ENCODE assay signal across 1 cellular context in the genomic region with DNA sequence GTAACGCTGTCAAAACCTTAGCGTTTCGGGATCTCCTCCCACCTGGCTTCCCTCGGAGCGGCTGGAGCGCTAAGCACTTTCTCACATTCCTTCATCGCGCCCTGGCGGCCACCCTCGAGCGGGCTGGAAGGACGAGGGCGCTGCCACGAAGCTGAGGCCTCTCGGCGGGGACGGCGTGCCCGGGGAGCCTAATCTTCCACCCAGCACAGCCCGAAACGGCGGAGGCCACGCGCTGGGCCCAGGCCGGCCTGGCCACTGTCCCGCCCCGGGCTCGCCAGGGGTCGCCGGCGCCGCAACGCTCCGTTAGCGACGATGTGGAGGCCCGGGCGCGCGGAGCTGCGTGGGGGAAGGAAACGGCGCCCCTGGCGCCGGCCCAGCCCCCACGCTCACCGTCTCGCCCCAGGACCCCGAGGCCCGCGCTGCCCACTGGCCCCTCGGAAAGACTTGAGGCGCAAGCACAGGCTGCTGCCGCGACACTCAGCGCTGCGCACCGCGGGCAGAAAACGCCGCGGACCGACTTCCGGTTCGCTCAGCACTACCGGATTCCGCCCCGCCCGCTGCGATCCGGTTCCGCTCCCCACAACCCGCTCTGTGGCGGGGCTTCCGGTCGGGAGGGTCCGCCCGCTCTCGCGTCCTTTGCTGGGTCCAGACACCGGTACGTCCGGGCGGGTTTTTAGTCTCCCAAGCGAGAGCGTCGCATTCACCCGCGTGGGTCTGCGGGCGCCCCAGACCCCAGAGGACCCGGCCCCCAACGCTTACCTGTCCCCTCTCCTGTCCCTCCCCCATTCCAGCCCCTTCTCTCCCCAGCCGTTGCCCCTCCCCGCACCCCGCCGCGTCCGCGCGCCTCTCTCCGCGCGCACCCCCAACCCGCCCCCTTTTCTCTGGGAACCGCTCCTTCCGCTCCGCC.
TF ChIP-seq lines count a peak whose summit lies in the region.

A gene with protein sequence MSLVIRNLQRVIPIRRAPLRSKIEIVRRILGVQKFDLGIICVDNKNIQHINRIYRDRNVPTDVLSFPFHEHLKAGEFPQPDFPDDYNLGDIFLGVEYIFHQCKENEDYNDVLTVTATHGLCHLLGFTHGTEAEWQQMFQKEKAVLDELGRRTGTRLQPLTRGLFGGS (plus strand): TSS at position 582 of the 907 bp plus-strand sequence. CDS start 572 bp downstream, outside the sequence.

TF ChIP-seq in K562, 482 proteins besides CTCF, POLR2A, EP300 and RAD21 (continued from another document and continues in another):
- TF ChIP-seq, protein P1, sequence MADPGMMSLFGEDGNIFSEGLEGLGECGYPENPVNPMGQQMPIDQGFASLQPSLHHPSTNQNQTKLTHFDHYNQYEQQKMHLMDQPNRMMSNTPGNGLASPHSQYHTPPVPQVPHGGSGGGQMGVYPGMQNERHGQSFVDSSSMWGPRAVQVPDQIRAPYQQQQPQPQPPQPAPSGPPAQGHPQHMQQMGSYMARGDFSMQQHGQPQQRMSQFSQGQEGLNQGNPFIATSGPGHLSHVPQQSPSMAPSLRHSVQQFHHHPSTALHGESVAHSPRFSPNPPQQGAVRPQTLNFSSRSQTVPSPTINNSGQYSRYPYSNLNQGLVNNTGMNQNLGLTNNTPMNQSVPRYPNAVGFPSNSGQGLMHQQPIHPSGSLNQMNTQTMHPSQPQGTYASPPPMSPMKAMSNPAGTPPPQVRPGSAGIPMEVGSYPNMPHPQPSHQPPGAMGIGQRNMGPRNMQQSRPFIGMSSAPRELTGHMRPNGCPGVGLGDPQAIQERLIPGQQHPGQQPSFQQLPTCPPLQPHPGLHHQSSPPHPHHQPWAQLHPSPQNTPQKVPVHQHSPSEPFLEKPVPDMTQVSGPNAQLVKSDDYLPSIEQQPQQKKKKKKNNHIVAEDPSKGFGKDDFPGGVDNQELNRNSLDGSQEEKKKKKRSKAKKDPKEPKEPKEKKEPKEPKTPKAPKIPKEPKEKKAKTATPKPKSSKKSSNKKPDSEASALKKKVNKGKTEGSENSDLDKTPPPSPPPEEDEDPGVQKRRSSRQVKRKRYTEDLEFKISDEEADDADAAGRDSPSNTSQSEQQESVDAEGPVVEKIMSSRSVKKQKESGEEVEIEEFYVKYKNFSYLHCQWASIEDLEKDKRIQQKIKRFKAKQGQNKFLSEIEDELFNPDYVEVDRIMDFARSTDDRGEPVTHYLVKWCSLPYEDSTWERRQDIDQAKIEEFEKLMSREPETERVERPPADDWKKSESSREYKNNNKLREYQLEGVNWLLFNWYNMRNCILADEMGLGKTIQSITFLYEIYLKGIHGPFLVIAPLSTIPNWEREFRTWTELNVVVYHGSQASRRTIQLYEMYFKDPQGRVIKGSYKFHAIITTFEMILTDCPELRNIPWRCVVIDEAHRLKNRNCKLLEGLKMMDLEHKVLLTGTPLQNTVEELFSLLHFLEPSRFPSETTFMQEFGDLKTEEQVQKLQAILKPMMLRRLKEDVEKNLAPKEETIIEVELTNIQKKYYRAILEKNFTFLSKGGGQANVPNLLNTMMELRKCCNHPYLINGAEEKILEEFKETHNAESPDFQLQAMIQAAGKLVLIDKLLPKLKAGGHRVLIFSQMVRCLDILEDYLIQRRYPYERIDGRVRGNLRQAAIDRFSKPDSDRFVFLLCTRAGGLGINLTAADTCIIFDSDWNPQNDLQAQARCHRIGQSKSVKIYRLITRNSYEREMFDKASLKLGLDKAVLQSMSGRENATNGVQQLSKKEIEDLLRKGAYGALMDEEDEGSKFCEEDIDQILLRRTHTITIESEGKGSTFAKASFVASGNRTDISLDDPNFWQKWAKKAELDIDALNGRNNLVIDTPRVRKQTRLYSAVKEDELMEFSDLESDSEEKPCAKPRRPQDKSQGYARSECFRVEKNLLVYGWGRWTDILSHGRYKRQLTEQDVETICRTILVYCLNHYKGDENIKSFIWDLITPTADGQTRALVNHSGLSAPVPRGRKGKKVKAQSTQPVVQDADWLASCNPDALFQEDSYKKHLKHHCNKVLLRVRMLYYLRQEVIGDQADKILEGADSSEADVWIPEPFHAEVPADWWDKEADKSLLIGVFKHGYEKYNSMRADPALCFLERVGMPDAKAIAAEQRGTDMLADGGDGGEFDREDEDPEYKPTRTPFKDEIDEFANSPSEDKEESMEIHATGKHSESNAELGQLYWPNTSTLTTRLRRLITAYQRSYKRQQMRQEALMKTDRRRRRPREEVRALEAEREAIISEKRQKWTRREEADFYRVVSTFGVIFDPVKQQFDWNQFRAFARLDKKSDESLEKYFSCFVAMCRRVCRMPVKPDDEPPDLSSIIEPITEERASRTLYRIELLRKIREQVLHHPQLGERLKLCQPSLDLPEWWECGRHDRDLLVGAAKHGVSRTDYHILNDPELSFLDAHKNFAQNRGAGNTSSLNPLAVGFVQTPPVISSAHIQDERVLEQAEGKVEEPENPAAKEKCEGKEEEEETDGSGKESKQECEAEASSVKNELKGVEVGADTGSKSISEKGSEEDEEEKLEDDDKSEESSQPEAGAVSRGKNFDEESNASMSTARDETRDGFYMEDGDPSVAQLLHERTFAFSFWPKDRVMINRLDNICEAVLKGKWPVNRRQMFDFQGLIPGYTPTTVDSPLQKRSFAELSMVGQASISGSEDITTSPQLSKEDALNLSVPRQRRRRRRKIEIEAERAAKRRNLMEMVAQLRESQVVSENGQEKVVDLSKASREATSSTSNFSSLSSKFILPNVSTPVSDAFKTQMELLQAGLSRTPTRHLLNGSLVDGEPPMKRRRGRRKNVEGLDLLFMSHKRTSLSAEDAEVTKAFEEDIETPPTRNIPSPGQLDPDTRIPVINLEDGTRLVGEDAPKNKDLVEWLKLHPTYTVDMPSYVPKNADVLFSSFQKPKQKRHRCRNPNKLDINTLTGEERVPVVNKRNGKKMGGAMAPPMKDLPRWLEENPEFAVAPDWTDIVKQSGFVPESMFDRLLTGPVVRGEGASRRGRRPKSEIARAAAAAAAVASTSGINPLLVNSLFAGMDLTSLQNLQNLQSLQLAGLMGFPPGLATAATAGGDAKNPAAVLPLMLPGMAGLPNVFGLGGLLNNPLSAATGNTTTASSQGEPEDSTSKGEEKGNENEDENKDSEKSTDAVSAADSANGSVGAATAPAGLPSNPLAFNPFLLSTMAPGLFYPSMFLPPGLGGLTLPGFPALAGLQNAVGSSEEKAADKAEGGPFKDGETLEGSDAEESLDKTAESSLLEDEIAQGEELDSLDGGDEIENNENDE (IDR thresholded peaks at IDR 0.05; ENCODE audit: low read depth, low read length), result no peak
- TF ChIP-seq MAZ (CRISPR knock-in tag; conservative IDR thresholded peaks at IDR 0.05 in 1 of 2, IDR thresholded peaks at IDR 0.05 in 1 of 2) (peak; percentile 99 to 100), ZNF263 (CRISPR knock-in tag; IDR thresholded peaks at IDR 0.05; ENCODE audit: borderline replicate concordance) (peak; percentile 5; the same call in 1 of the 2 replicates), MIER1 (IDR thresholded peaks at IDR 0.05; ENCODE audit: low read depth) (no peak), FOXA3 (CRISPR knock-in tag; conservative IDR thresholded peaks at IDR 0.05 in 1 of 2, IDR thresholded peaks at IDR 0.05 in 1 of 2) (peak in 1 of 2 experiments; percentile 62; a peak in 1 of 4 replicates), MYBL2 (IDR thresholded peaks at IDR 0.05; ENCODE audit: low read depth) (no peak), MYBL2 (CRISPR knock-in tag; IDR thresholded peaks at IDR 0.05; ENCODE audit: borderline replicate concordance) (no peak), CEBPG (CRISPR knock-in tag; IDR thresholded peaks at IDR 0.05) (no peak), CEBPG (tag; conservative IDR thresholded peaks at IDR 0.05 in 1 of 2, IDR thresholded peaks at IDR 0.05 in 1 of 2) (no peak), GABPB2 (CRISPR knock-in tag; conservative IDR thresholded peaks at IDR 0.05) (no peak), SRSF7 (optimal IDR thresholded peaks at IDR 0.05; ENCODE audit: low read depth, low read length) (no peak), SMC3 (conservative IDR thresholded peaks at IDR 0.05; ENCODE audit: insufficient read depth, low read depth, low read length) (peak; percentile 9; the same call in 1 of the 2 replicates), PHF20 (IDR thresholded peaks at IDR 0.05; ENCODE audit: partially characterized antibody) (peak; percentile 93), CBX3 (IDR thresholded peaks at IDR 0.05; ENCODE audit: borderline replicate concordance in 1 of 2, low read length in 2 of 2) (peak in 1 of 2 experiments; percentile 13; a peak in 1 of 3 replicates), CHCHD3 (CRISPR knock-in tag; IDR thresholded peaks at IDR 0.05) (no peak), XRCC4 (IDR thresholded peaks at IDR 0.05; ENCODE audit: extremely low read depth, insufficient read depth, insufficient read length) (no peak), CBX1 (IDR thresholded peaks at IDR 0.05; ENCODE audit: low read depth) (peak; percentile 95; the same call in 1 of the 2 replicates), TCFL5 (CRISPR knock-in tag; conservative IDR thresholded peaks at IDR 0.05) (no peak), NONO (IDR thresholded peaks at IDR 0.05; ENCODE audit: low read depth in 2 of 2, low read length in 1 of 2) (peak; percentile 84 to 90), ARID1B (IDR thresholded peaks at IDR 0.05) (peak; percentile 53), ZNF668 (CRISPR knock-in tag; IDR thresholded peaks at IDR 0.05) (no peak), SRSF9 (IDR thresholded peaks at IDR 0.05; ENCODE audit: borderline replicate concordance, low read depth, low read length) (no peak), KDM1A (IDR thresholded peaks at IDR 0.05) (no peak), RBM25 (IDR thresholded peaks at IDR 0.05; ENCODE audit: low read depth, low read length, severe bottlenecking) (peak; percentile 23), PRPF4 (IDR thresholded peaks at IDR 0.05; ENCODE audit: insufficient read depth, low read depth, low read length, poor library complexity, severe bottlenecking) (no peak), ZNF134 (CRISPR knock-in tag; conservative IDR thresholded peaks at IDR 0.05) (no peak), NFYB (IDR thresholded peaks at IDR 0.05; ENCODE audit: extremely low read depth, insufficient read length) (no peak), FOXJ3 (CRISPR knock-in tag; IDR thresholded peaks at IDR 0.05) (no peak), HCFC1 (IDR thresholded peaks at IDR 0.05; ENCODE audit: low read depth, low read length) (peak; percentile 86), ZNF586 (CRISPR knock-in tag; conservative IDR thresholded peaks at IDR 0.05) (no peak), ZNF253 (CRISPR knock-in tag; conservative IDR thresholded peaks at IDR 0.05) (no peak)
- TF ChIP-seq, protein P2, sequence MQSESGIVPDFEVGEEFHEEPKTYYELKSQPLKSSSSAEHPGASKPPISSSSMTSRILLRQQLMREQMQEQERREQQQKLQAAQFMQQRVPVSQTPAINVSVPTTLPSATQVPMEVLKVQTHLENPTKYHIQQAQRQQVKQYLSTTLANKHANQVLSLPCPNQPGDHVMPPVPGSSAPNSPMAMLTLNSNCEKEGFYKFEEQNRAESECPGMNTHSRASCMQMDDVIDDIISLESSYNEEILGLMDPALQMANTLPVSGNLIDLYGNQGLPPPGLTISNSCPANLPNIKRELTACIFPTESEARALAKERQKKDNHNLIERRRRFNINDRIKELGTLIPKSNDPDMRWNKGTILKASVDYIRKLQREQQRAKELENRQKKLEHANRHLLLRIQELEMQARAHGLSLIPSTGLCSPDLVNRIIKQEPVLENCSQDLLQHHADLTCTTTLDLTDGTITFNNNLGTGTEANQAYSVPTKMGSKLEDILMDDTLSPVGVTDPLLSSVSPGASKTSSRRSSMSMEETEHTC (IDR thresholded peaks at IDR 0.05), result no peak
- TF ChIP-seq, protein P3, sequence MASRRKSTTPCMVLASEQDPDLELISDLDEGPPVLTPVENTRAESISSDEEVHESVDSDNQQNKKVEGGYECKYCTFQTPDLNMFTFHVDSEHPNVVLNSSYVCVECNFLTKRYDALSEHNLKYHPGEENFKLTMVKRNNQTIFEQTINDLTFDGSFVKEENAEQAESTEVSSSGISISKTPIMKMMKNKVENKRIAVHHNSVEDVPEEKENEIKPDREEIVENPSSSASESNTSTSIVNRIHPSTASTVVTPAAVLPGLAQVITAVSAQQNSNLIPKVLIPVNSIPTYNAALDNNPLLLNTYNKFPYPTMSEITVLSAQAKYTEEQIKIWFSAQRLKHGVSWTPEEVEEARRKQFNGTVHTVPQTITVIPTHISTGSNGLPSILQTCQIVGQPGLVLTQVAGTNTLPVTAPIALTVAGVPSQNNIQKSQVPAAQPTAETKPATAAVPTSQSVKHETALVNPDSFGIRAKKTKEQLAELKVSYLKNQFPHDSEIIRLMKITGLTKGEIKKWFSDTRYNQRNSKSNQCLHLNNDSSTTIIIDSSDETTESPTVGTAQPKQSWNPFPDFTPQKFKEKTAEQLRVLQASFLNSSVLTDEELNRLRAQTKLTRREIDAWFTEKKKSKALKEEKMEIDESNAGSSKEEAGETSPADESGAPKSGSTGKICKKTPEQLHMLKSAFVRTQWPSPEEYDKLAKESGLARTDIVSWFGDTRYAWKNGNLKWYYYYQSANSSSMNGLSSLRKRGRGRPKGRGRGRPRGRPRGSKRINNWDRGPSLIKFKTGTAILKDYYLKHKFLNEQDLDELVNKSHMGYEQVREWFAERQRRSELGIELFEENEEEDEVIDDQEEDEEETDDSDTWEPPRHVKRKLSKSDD (conservative IDR thresholded peaks at IDR 0.05; ENCODE audit: low read length), result no peak
- TF ChIP-seq, protein P4, sequence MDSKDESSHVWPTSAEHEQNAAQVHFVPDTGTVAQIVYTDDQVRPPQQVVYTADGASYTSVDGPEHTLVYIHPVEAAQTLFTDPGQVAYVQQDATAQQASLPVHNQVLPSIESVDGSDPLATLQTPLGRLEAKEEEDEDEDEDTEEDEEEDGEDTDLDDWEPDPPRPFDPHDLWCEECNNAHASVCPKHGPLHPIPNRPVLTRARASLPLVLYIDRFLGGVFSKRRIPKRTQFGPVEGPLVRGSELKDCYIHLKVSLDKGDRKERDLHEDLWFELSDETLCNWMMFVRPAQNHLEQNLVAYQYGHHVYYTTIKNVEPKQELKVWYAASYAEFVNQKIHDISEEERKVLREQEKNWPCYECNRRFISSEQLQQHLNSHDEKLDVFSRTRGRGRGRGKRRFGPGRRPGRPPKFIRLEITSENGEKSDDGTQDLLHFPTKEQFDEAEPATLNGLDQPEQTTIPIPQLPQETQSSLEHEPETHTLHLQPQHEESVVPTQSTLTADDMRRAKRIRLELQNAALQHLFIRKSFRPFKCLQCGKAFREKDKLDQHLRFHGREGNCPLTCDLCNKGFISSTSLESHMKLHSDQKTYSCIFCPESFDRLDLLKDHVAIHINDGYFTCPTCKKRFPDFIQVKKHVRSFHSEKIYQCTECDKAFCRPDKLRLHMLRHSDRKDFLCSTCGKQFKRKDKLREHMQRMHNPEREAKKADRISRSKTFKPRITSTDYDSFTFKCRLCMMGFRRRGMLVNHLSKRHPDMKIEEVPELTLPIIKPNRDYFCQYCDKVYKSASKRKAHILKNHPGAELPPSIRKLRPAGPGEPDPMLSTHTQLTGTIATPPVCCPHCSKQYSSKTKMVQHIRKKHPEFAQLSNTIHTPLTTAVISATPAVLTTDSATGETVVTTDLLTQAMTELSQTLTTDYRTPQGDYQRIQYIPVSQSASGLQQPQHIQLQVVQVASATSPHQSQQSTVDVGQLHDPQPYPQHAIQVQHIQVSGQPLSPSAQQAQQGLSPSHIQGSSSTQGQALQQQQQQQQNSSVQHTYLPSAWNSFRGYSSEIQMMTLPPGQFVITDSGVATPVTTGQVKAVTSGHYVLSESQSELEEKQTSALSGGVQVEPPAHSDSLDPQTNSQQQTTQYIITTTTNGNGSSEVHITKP (IDR thresholded peaks at IDR 0.05; ENCODE audit: partially characterized antibody), result peak; percentile 5
- TF ChIP-seq, protein P5, sequence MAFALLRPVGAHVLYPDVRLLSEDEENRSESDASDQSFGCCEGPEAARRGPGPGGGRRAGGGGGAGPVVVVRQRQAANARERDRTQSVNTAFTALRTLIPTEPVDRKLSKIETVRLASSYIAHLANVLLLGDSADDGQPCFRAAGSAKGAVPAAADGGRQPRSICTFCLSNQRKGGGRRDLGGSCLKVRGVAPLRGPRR (CRISPR knock-in tag; IDR thresholded peaks at IDR 0.05), result no peak
